ENCODE assay signal across 19 cellular contexts in the genomic region with DNA sequence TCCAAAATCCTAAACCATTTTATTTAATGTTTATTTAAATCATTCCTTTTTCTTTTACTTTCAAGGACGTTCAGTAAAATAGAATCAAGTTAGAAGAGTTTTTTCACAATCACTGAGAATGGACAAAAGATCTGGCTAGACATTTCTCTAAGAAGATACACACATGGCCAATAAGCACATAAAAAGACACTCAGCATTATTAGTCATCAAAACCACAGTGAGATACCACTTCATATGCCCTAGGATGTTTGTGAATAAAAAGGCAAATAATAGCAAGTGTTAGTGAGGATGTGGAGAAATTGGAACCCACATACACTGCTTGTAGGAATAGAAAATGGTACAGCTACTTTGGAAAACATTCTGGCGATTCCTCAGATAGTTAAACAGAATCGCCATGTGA.
DNase-seq lines count a peak whose midpoint lies in the region; ATAC-seq and TF ChIP-seq lines count a peak whose summit lies in the region.
"Had no signal": no experiment of that assay in that cellular context is flagged by ENCODE, and none has a peak within 500 bp of the region (broad histone marks: within the 10 kb centered on the region; RNA-seq: fewer than 3 reads in every experiment).

No MANE protein-coding gene starts in this region.

- H3K9me3 Mint-ChIP-seq in activated T-helper 17 cell treated with anti-CD3 and anti-CD28 coated beads, Interleukin-2, amount 50 U/mL, for 72 hours = no peaks in the 10 kb centered on the region
- no peaks in the 10 kb centered on the region for H3K9me3 Mint-ChIP-seq in endodermal cell
- H3K9me3 Mint-ChIP-seq: T-helper 2 cell treated with Interferon-gamma antibody and Interleukin-4, amounts not matched to agents 5 μg/mL and 100 μg/mL, for 36 hours had no signal

- H3K4me3 ChIP-seq in endodermal cell (ENCODE audit: low read length) = no peak overlapping the region
- H3K4me3 ChIP-seq: BLaER1, suprapubic skin had no signal

- H3K27me3 ChIP-seq in endodermal cell (ENCODE audit: control insufficient read depth, insufficient read depth, low read length, poor library complexity, severe bottlenecking) = no peaks in the 10 kb centered on the region
- H3K27me3 ChIP-seq: BLaER1, suprapubic skin had no signal

- ATAC-seq in activated T-helper 17 cell treated with anti-CD3 and anti-CD28 coated beads, Interleukin-2, amount 50 U/mL, for 72 hours (replicated peaks) = peak; percentile 31

- H3K9ac ChIP-seq in endodermal cell (ENCODE audit: extremely low read depth, low read length, poor library complexity, severe bottlenecking) = no peak overlapping the region
- H3K9ac ChIP-seq: BLaER1 had no signal

- no peaks in the 10 kb centered on the region for H3K36me3 ChIP-seq in endodermal cell (ENCODE audit: control insufficient read depth, insufficient read depth, low read length)

- H3K9me3 ChIP-seq in endodermal cell (ENCODE audit: control insufficient read depth, low read length) = no peaks in the 10 kb centered on the region
- H3K9me3 ChIP-seq: BLaER1, suprapubic skin had no signal

- no peak for TF ChIP-seq CTCF in endodermal cell (conservative IDR thresholded peaks at IDR 0.05)

- 96 to 100% methylated on average over 1 to 3 of the region's 3 CpGs for WGBS in endodermal cell (ENCODE audit: insufficient coverage in 1 of 2, insufficient read length in 1 of 2), 2 experiments

- peaks cover 88% of the 10 kb centered on the region for H3K36me3 Mint-ChIP-seq in activated T-helper 17 cell treated with anti-CD3 and anti-CD28 coated beads, Interleukin-2, amount 50 U/mL, for 72 hours (ENCODE audit: low read depth)
- peaks cover 4% of the 10 kb centered on the region for H3K36me3 Mint-ChIP-seq in endodermal cell (ENCODE audit: low read depth)

- H3K4me1 ChIP-seq in endodermal cell (ENCODE audit: control insufficient read depth, insufficient read depth, low read length) = no peaks in the 10 kb centered on the region

- no peaks in the 10 kb centered on the region for H3K27me3 Mint-ChIP-seq in activated T-helper 17 cell treated with anti-CD3 and anti-CD28 coated beads, Interleukin-2, amount 50 U/mL, for 72 hours
- H3K27me3 Mint-ChIP-seq in endodermal cell (ENCODE audit: insufficient read depth) = no peaks in the 10 kb centered on the region
- H3K27me3 Mint-ChIP-seq: activated naive CD8-positive, alpha-beta T cell had no signal

- H3K4me3 Mint-ChIP-seq in activated T-helper 17 cell treated with anti-CD3 and anti-CD28 coated beads, Interleukin-2, amount 50 U/mL, for 72 hours = no peak overlapping the region
- no peak overlapping the region for H3K4me3 Mint-ChIP-seq in endodermal cell
- H3K4me3 Mint-ChIP-seq: activated naive CD8-positive, alpha-beta T cell; T-helper 2 cell treated with Interferon-gamma antibody and Interleukin-4, amounts not matched to agents 5 μg/mL and 100 μg/mL, for 36 hours had no signal

- no peaks in the 10 kb centered on the region for H3K4me1 Mint-ChIP-seq in activated T-helper 17 cell treated with anti-CD3 and anti-CD28 coated beads, Interleukin-2, amount 50 U/mL, for 72 hours
- no peaks in the 10 kb centered on the region for H3K4me1 Mint-ChIP-seq in endodermal cell

- no peak overlapping the region for H3K27ac ChIP-seq in endodermal cell (ENCODE audit: low read depth, low read length)
- H3K27ac ChIP-seq: BLaER1, suprapubic skin had no signal

- DNase-seq in EH (ENCODE audit: low read depth) = peak; percentile 84
- peak; percentile 71 for DNase-seq in HCEC 1CT
- DNase-seq in foreskin melanocyte = peak; percentile 47
- DNase-seq in activated gamma-delta T cell treated with Interleukin-2 at 50 U/mL for 16 hours = no peak
- no peak for DNase-seq in HuH-7.5 (ENCODE audit: low spot score)
- DNase-seq in endodermal cell = no peak
- no peak for DNase-seq in HUDEP-2 (lab: John Stamatoyannopoulos, UW; ENCODE audit: unreplicated experiment in 76 of 76)
- DNase-seq: activated CD4-positive, alpha-beta T cell treated with anti-CD3 and anti-CD28 coated beads for 4 hours; activated T-cell treated with anti-CD3 and anti-CD28 coated beads for 4 hours; caudate nucleus; DND-41; effector memory CD4-positive, alpha-beta T cell; NCI-H146; NCI-H446 treated with DMSO at 0.1 percent for 48 hours had no signal

- no peak overlapping the region for H3K27ac Mint-ChIP-seq in activated T-helper 17 cell treated with anti-CD3 and anti-CD28 coated beads, Interleukin-2, amount 50 U/mL, for 72 hours
- no peak overlapping the region for H3K27ac Mint-ChIP-seq in endodermal cell
- H3K27ac Mint-ChIP-seq: activated naive CD8-positive, alpha-beta T cell; T-helper 2 cell treated with Interferon-gamma antibody and Interleukin-4, amounts not matched to agents 5 μg/mL and 100 μg/mL, for 36 hours had no signal

Comparison
In these comparisons a context has a peak if more than half of its experiments do, and no peak if none do; other contexts are left out.
1. DNase-seq: peak in EH (single experiment), HCEC 1CT (single experiment) and foreskin melanocyte (single experiment); none in activated gamma-delta T cell treated with Interleukin-2 at 50 U/mL for 16 hours (single experiment), HuH-7.5 (single experiment), endodermal cell (single experiment) and HUDEP-2 (0 of 76).